10 cellular contexts compared by ENCODE assay signal in genomic region chr11:73198677-73199076, GRCh38. TPM values are rescaled to one million over a fixed set of nuclear protein-coding genes. Genes with fewer than 3 reads are reported as not detected.
A peak's percentile ranks its signal among the peaks of the same experiment; 100 is the strongest.
DNase-seq lines count a peak whose midpoint lies in the region; ATAC-seq lines count a peak whose summit lies in the region.
"Had no signal": no experiment of that assay in that cellular context is flagged by ENCODE, and none has a peak within 500 bp of the region (broad histone marks: within the 10 kb centered on the region; RNA-seq: fewer than 3 reads in every experiment).

No MANE protein-coding gene starts in this region.

- no peak overlapping the region for H3K4me3 ChIP-seq in mesendoderm (ENCODE audit: low read length)
- H3K4me3 ChIP-seq: suprapubic skin had no signal

- H3K79me2 ChIP-seq in mesendoderm (ENCODE audit: control insufficient read depth, insufficient read depth, low read length), result no peaks in the 10 kb centered on the region

- H2BK5ac ChIP-seq in mesendoderm (ENCODE audit: low read length), result no peak overlapping the region

- H4K8ac ChIP-seq in mesendoderm (ENCODE audit: low read depth, low read length), result no peak overlapping the region

- H3K23ac ChIP-seq in mesendoderm (ENCODE audit: low read length), result no peak overlapping the region

- H3K4ac ChIP-seq in mesendoderm (ENCODE audit: low read depth, low read length), result no peak overlapping the region

- H3K4me1 ChIP-seq in mesendoderm (ENCODE audit: control insufficient read depth, low read depth, low read length), result peaks cover 9% of the 10 kb centered on the region

- no peak overlapping the region for H3K56ac ChIP-seq in mesendoderm (ENCODE audit: low read length)

- no peak overlapping the region for H3K4me2 ChIP-seq in mesendoderm (ENCODE audit: low read length)

- no peak overlapping the region for H3K27ac ChIP-seq in mesendoderm (ENCODE audit: low read depth, low read length)
- H3K27ac ChIP-seq: suprapubic skin had no signal

- no peak overlapping the region for H3K9ac ChIP-seq in mesendoderm (ENCODE audit: low read length)

- H2BK120ac ChIP-seq in mesendoderm (ENCODE audit: low read depth, low read length), result no peak overlapping the region

- H4K5ac ChIP-seq in mesendoderm (ENCODE audit: low read length), result no peak overlapping the region

- no peaks in the 10 kb centered on the region for H3K27me3 ChIP-seq in mesendoderm (ENCODE audit: insufficient read depth, low read length, poor library complexity)
- H3K27me3 ChIP-seq: suprapubic skin had no signal

- DNase-seq in DMS53 (lab: John Stamatoyannopoulos, UW), result peak; percentile 80
- DNase-seq in M059J (ENCODE audit: low read depth), result peak; percentile 77
- peak; percentile 94 for DNase-seq in dermis blood vessel endothelial cell
- peak; percentile 95 for DNase-seq in mesendoderm
- no peak for DNase-seq in DMS 273 (lab: John Stamatoyannopoulos, UW; ENCODE audit: unreplicated experiment)
- DNase-seq in RPMI8226, result no peak
- DNase-seq in NCI-H1436 treated with DMSO at 0.1 percent for 48 hours (lab: John Stamatoyannopoulos, UW), result no peak

- no peaks in the 10 kb centered on the region for H3K79me1 ChIP-seq in mesendoderm (ENCODE audit: low read length)

- no peak overlapping the region for H2AK5ac ChIP-seq in mesendoderm (ENCODE audit: low read length)

- no CpG with 5 or more reads among the region's 3 CpGs for WGBS in mesendoderm (ENCODE audit: extremely low coverage, insufficient coverage, low lambda C conversion rate)

- no peaks in the 10 kb centered on the region for H3K36me3 ChIP-seq in mesendoderm (ENCODE audit: control insufficient read depth, insufficient read depth, low read length)
- H3K36me3 ChIP-seq: suprapubic skin had no signal

- no peak overlapping the region for H3K18ac ChIP-seq in mesendoderm (ENCODE audit: low read length)

- ATAC-seq in HG02571 (IDR thresholded peaks at IDR 0.05; ENCODE audit: unreplicated experiment), result no peak
- ATAC-seq: Panc1 had no signal

- no peak overlapping the region for H2BK15ac ChIP-seq in mesendoderm (replicated peaks; ENCODE audit: low read depth)

RNA-seq across cellular contexts. Expression of gene P2RY2, which starts 19.4 kb away (rescaled TPM):
- 0.30 and 0.84 TPM in 2 replicates for total RNA-seq in M059J (2014; rRNA removed; shearing (Covaris generic))
- 0.51 and 1.2 TPM in 2 replicates for total RNA-seq in dermis blood vessel endothelial cell
- polyA plus RNA-seq in mesendoderm (2013, experiment 1 of 2), result 0.69 TPM
- 0.78 TPM for polyA plus RNA-seq in mesendoderm (2013, experiment 2 of 2)

RNA-seq across cellular contexts. Expression of gene FCHSD2, which starts 56.6 kb away (rescaled TPM):
- 6.6 and 10.3 TPM in 2 replicates for total RNA-seq in M059J (2014; rRNA removed; shearing (Covaris generic))
- 18.0 and 27.6 TPM in 2 replicates for total RNA-seq in dermis blood vessel endothelial cell
- 4.9 TPM for polyA plus RNA-seq in mesendoderm (2013, experiment 1 of 2)
- 5.1 TPM for polyA plus RNA-seq in mesendoderm (2013, experiment 2 of 2)

Comparison
In these comparisons a context has a peak if more than half of its experiments do, and no peak if none do; other contexts are left out.
1. DNase-seq: peak in DMS53 (single experiment), M059J (single experiment), dermis blood vessel endothelial cell (single experiment) and mesendoderm (single experiment); none in DMS 273 (single experiment), RPMI8226 (single experiment) and NCI-H1436 treated with DMSO at 0.1 percent for 48 hours (single experiment).